In genomic region chr17:73189417-73190099, GRCh38 we compare ENCODE assay signal across 8 cellular contexts. TPM values are rescaled to one million over a fixed set of nuclear protein-coding genes. Genes with fewer than 3 reads are reported as not detected.
DNase-seq lines count a peak whose midpoint lies in the region; ATAC-seq and TF ChIP-seq lines count a peak whose summit lies in the region.

No MANE protein-coding gene starts in this region.

- H3K27me3 ChIP-seq in lung (ENCODE audit: control insufficient read depth, insufficient read depth), result no peaks in the 10 kb centered on the region

- peaks cover 9 to 20% (median 20%) of the 10 kb centered on the region in 3 donors for H3K4me1 Mint-ChIP-seq in T-cell

- peaks cover 3 to 4% of the 10 kb centered on the region in 2 donors for H3K4me1 ChIP-seq in lung (ENCODE audit: control insufficient read depth in 2 of 2, insufficient read depth in 2 of 2, low read length in 2 of 2)

- H3K27ac Mint-ChIP-seq in T-cell, result no peak overlapping the region

- ATAC-seq in lung (ENCODE audit: insufficient read depth, low FRiP score) (no peak), T-cell (replicated peaks in 1 of 4) (no peak)

- H3K27me3 Mint-ChIP-seq in T-cell, result no peaks in the 10 kb centered on the region

- H3K9me3 Mint-ChIP-seq in T-cell, result no peaks in the 10 kb centered on the region

- DNase-seq in activated effector memory CD4-positive, alpha-beta T cell treated with anti-CD3 and anti-CD28 coated beads, Interleukin-2, amount 50 U/mL, for 16 hours, result peak; percentile 31
- DNase-seq in activated effector memory CD4-positive, alpha-beta T cell treated with Interleukin-2 at 50 U/mL for 16 hours, result no peak
- DNase-seq in NCI-H2196 treated with DMSO at 0.1 percent for 48 hours (lab: John Stamatoyannopoulos, UW; ENCODE audit: unreplicated experiment), result peak; percentile 71
- peak; percentile 63 for DNase-seq in astrocyte of the hippocampus (ENCODE audit: low read depth, low spot score)
- no peak for DNase-seq in lung (ENCODE audit: low spot score)
- no peak for DNase-seq in T-cell
- DNase-seq in activated CD8-positive, alpha-beta memory T cell treated with anti-CD3 and anti-CD28 coated beads, Interleukin-2, amount 50 U/mL, for 4 hours, result no peak
- DNase-seq in activated CD4-positive, alpha-beta T cell treated with anti-CD3 and anti-CD28 coated beads for 1 hour, result no peak

- no peak overlapping the region for H3K4me3 ChIP-seq in lung

- H3K4me3 Mint-ChIP-seq in T-cell, result no peak overlapping the region

- CTCF ChIA-PET in T-cell (lab: Charles Lee), result interaction anchor here (0.8 to 0.9 kb wide), 2 partner anchors 630 to 633 kb away, joined by 3 read pairs; no protein-coding TSS in a partner anchor

- no peaks in the 10 kb centered on the region for H3K36me3 Mint-ChIP-seq in T-cell

- 77 to 79% methylated on average over 6 of the region's 6 CpGs for WGBS in lung, 2 donors

- peaks cover 0 to 1% of the 10 kb centered on the region in 2 donors for H3K9me3 ChIP-seq in lung (ENCODE audit: control insufficient read depth in 2 of 2, insufficient read depth in 1 of 2, low read length in 1 of 2)

- TF ChIP-seq CTCF in lung (IDR thresholded peaks at IDR 0.05; ENCODE audit: control extremely low read depth, extremely low read depth), result peak; percentile 40

- POLR2A ChIA-PET in T-cell (lab: Charles Lee), result no interaction called here

- H3K27ac ChIP-seq in lung (ENCODE audit: low read depth in 1 of 2, low read length in 1 of 2), result no peak overlapping the region

- H3K36me3 ChIP-seq in lung (ENCODE audit: control insufficient read depth in 2 of 2, insufficient read depth in 2 of 2, low read length in 2 of 2), result no peaks in the 10 kb centered on the region

RNA-seq across cellular contexts. Expression of gene COG1, which starts 3.3 kb away (rescaled TPM):
- total RNA-seq in lung (10 to 100 TPM; 21.7 to 41.2 TPM), T-cell (10 to 100 TPM; 66.3 to 77.2 (median 73.3) TPM)
- 10 to 100 TPM; 13.3 to 20.5 TPM for polyA plus RNA-seq in lung

RNA-seq across cellular contexts. Expression of gene SSTR2, which starts 24.7 kb away (rescaled TPM):
- total RNA-seq in lung (under 1 TPM; 0.06 to 0.46 TPM), T-cell (not detected)
- polyA plus RNA-seq in lung, result under 1 TPM; 0.15 to 0.16 TPM

Comparison
In these comparisons a context has a peak if more than half of its experiments do, and no peak if none do; other contexts are left out.
1. DNase-seq: peak in activated effector memory CD4-positive, alpha-beta T cell treated with anti-CD3 and anti-CD28 coated beads, Interleukin-2, amount 50 U/mL, for 16 hours (single experiment), NCI-H2196 treated with DMSO at 0.1 percent for 48 hours (single experiment) and astrocyte of the hippocampus (single experiment); none in activated effector memory CD4-positive, alpha-beta T cell treated with Interleukin-2 at 50 U/mL for 16 hours (single experiment), lung (single experiment), T-cell (0 of 34), activated CD8-positive, alpha-beta memory T cell treated with anti-CD3 and anti-CD28 coated beads, Interleukin-2, amount 50 U/mL, for 4 hours (single experiment) and activated CD4-positive, alpha-beta T cell treated with anti-CD3 and anti-CD28 coated beads for 1 hour (single experiment).